In genomic region chr2:46002507-46002883, GRCh38 we compare ENCODE assay signal across 12 cellular contexts.
DNase-seq lines count a peak whose midpoint lies in the region; ATAC-seq, FAIRE-seq and TF ChIP-seq lines count a peak whose summit lies in the region.
"Had no signal": no experiment of that assay in that cellular context is flagged by ENCODE, and none has a peak within 500 bp of the region (broad histone marks: within the 10 kb centered on the region; RNA-seq: fewer than 3 reads in every experiment).

No MANE protein-coding gene starts in this region.

- H3K4me1 ChIP-seq in HepG2 (ENCODE audit: insufficient read depth, low read length) (peaks cover 42% of the 10 kb centered on the region), urinary bladder (ENCODE audit: insufficient read depth) (no peaks in the 10 kb centered on the region), tibial nerve (peaks cover 0 to 11% (median 0%) of the 10 kb centered on the region in 4 donors)

- H3K9me3 Mint-ChIP-seq in activated T-helper 2 cell treated with anti-CD3 and anti-CD28 coated beads, Interferon-gamma antibody, Interleukin-2, Interleukin-4, amounts not matched to agents 10 μg/mL and 5 μg/mL and 100 μg/mL, durations not matched to agents 14 hours and 24 hours and 36 hours, result no peaks in the 10 kb centered on the region
- H3K9me3 Mint-ChIP-seq: GM23338 had no signal

- FAIRE-seq in HepG2 (lab: Jason Lieb, UNC), result peak; percentile 84
- FAIRE-seq: small intestine had no signal

- H3K36me3 Mint-ChIP-seq in activated T-helper 2 cell treated with anti-CD3 and anti-CD28 coated beads, Interferon-gamma antibody, Interleukin-2, Interleukin-4, amounts not matched to agents 10 μg/mL and 5 μg/mL and 100 μg/mL, durations not matched to agents 14 hours and 24 hours and 36 hours (ENCODE audit: low read depth), result peaks cover 12% of the 10 kb centered on the region

- TF ChIP-seq RAD21 in HepG2 (CRISPR knock-in tag; IDR thresholded peaks at IDR 0.05), result no peak

- H3K27me3 Mint-ChIP-seq in activated T-helper 2 cell treated with anti-CD3 and anti-CD28 coated beads, Interferon-gamma antibody, Interleukin-2, Interleukin-4, amounts not matched to agents 10 μg/mL and 5 μg/mL and 100 μg/mL, durations not matched to agents 14 hours and 24 hours and 36 hours (ENCODE audit: low read depth), result peaks cover 14% of the 10 kb centered on the region

- no peak overlapping the region for H3K9ac ChIP-seq in HepG2 (ENCODE audit: insufficient read depth, low read depth, low read length)

- no peak for TF ChIP-seq CTCF in HepG2 (CRISPR knock-in tag; IDR thresholded peaks at IDR 0.05)
- TF ChIP-seq CTCF in tibial nerve (IDR thresholded peaks at IDR 0.05), result no peak

- H3K4me2 ChIP-seq in HepG2 (ENCODE audit: low read depth, low read length), result peak overlapping the region; percentile 13; the same call in 1 of the 2 replicates
- H3K4me2 ChIP-seq: GM23338 had no signal

- POLR2A ChIA-PET in HepG2 (lab: Yijun Ruan, JAX), result interaction anchor here (0.8 to 2.6 kb wide), 3 partner anchors 10 to 407 kb away, joined by 3 to 20 read pairs (median 3); no protein-coding TSS in a partner anchor

- peaks cover 3% of the 10 kb centered on the region for H3K4me1 Mint-ChIP-seq in activated T-helper 2 cell treated with anti-CD3 and anti-CD28 coated beads, Interferon-gamma antibody, Interleukin-2, Interleukin-4, amounts not matched to agents 10 μg/mL and 5 μg/mL and 100 μg/mL, durations not matched to agents 14 hours and 24 hours and 36 hours (ENCODE audit: low read depth)
- H3K4me1 Mint-ChIP-seq: GM23338 had no signal

- peak overlapping the region; percentile 36 for H3K27ac ChIP-seq in HepG2 (ENCODE audit: extremely low read length, insufficient read depth, low read length)
- peak overlapping the region; percentile 56 for H3K27ac ChIP-seq in urinary bladder (ENCODE audit: low read depth)
- peak overlapping the region in 1 of 4 donors; percentile 4 for H3K27ac ChIP-seq in tibial nerve
- H3K27ac ChIP-seq: WERI-Rb-1 had no signal

- DNase-seq in NCI-H345 (lab: John Stamatoyannopoulos, UW) (peak; percentile 28), NCI-H345 treated with DMSO at 0.1 percent for 48 hours (lab: John Stamatoyannopoulos, UW; ENCODE audit: unreplicated experiment) (no peak), dedifferentiated amniotic fluid mesenchymal stem cell (ENCODE audit: extremely low spot score) (peak; percentile 25), HepG2 (ENCODE audit: low spot score) (peak; percentile 88), tibial nerve (ENCODE audit: low spot score in 2 of 2) (no peak)
- no peak for DNase-seq in activated T-helper 2 cell treated with anti-CD3 and anti-CD28 coated beads, Interferon-gamma antibody, Interleukin-2, Interleukin-4, amounts not matched to agents 10 μg/mL and 5 μg/mL and 100 μg/mL, durations not matched to agents 14 hours and 24 hours and 36 hours (ENCODE audit: low spot score)
- DNase-seq: NCI-H2107, small intestine, WERI-Rb-1 had no signal

- H3K27ac Mint-ChIP-seq in activated T-helper 2 cell treated with anti-CD3 and anti-CD28 coated beads, Interferon-gamma antibody, Interleukin-2, Interleukin-4, amounts not matched to agents 10 μg/mL and 5 μg/mL and 100 μg/mL, durations not matched to agents 14 hours and 24 hours and 36 hours, result no peak overlapping the region
- H3K27ac Mint-ChIP-seq: GM23338 had no signal

- no peaks in the 10 kb centered on the region for H3K36me3 ChIP-seq in HepG2 (replicated peaks in 1 of 2; ENCODE audit: control insufficient read depth in 1 of 2, insufficient read depth in 2 of 2, low read length in 2 of 2)
- H3K36me3 ChIP-seq in urinary bladder (ENCODE audit: insufficient read depth), result no peaks in the 10 kb centered on the region
- H3K36me3 ChIP-seq in tibial nerve, result peaks cover 0 to 33% (median 0%) of the 10 kb centered on the region in 3 donors
- H3K36me3 ChIP-seq: WERI-Rb-1 had no signal

- in situ Hi-C loops in HepG2 (cut with HindIII; ENCODE audit: extremely low pct_ligation_motif_present, low pct_unique_long_range_greater_than_20kb), result no loop called here

- 0% methylated on average over 1 of the region's 1 CpG for WGBS in HepG2 (ENCODE audit: low lambda C conversion rate)
- 34% methylated on average over 1 of the region's 1 CpG for WGBS in urinary bladder
- 14 to 35% methylated on average over 1 of the region's 1 CpG for WGBS in tibial nerve, 2 donors

- CTCF ChIA-PET in HepG2 (lab: Yijun Ruan, JAX; ENCODE audit: low intra/inter-chr PET ratio, low total read pairs), result no interaction called here

- no peaks in the 10 kb centered on the region for H3K79me2 ChIP-seq in HepG2 (ENCODE audit: insufficient read depth, low read length)

- H3K4me3 ChIP-seq in HepG2 (replicated peaks in 1 of 3; ENCODE audit: insufficient read depth in 1 of 3, low read depth in 2 of 3, low read length in 3 of 3) (no peak overlapping the region), urinary bladder (ENCODE audit: low read depth, low read length) (no peak overlapping the region), tibial nerve (no peak overlapping the region)
- H3K4me3 ChIP-seq: GM23338 had no signal

- H2AFZ ChIP-seq in HepG2 (ENCODE audit: low read length), result no peak overlapping the region
- H2AFZ ChIP-seq: GM23338 had no signal

- TF ChIP-seq EP300 in HepG2 (IDR thresholded peaks at IDR 0.05; ENCODE audit: low read depth in 2 of 2, low read length in 2 of 2), result peak in 1 of 2 experiments; percentile 80; a peak in 2 of 4 replicates
- peak; percentile 50; the same call in 1 of the 2 replicates for TF ChIP-seq EP300 in HepG2 (CRISPR knock-in tag; IDR thresholded peaks at IDR 0.05; ENCODE audit: borderline replicate concordance)
- TF ChIP-seq EP300 in tibial nerve (IDR thresholded peaks at IDR 0.05), result no peak

- intact Hi-C loops in HepG2 (cut with micrococcal nuclease; ENCODE audit: unreplicated experiment), result loop anchor here (1.0 kb wide), 1 partner anchor 10 kb away; no protein-coding TSS in a partner anchor
- intact Hi-C loops in activated T-helper 2 cell treated with anti-CD3 and anti-CD28 coated beads, Interferon-gamma antibody, Interleukin-2, Interleukin-4, amounts not matched to agents 10 μg/mL and 5 μg/mL and 100 μg/mL, durations not matched to agents 14 hours and 24 hours and 36 hours (cut with micrococcal nuclease), result no loop called here

- H3K9me3 ChIP-seq in HepG2 (ENCODE audit: low read length) (no peaks in the 10 kb centered on the region), tibial nerve (no peaks in the 10 kb centered on the region)

- H4K20me1 ChIP-seq in HepG2 (ENCODE audit: insufficient read depth, low read length), result no peaks in the 10 kb centered on the region

- BruUV-seq in HepG2 (replicated peaks; lab: Mats Ljungman, UMichigan), result no TSS peak

- TF ChIP-seq POLR2A in HepG2 (IDR thresholded peaks at IDR 0.05; ENCODE audit: insufficient read depth in 1 of 2, low read depth in 2 of 2, low read length in 2 of 2), result no peak
- TF ChIP-seq POLR2A in tibial nerve (IDR thresholded peaks at IDR 0.05), result no peak

- ATAC-seq in HepG2 (peak; percentile 95), HG03442 (IDR thresholded peaks at IDR 0.05; ENCODE audit: unreplicated experiment) (no peak)
- ATAC-seq: GM23338 had no signal

- no peak overlapping the region for H3K4me3 Mint-ChIP-seq in activated T-helper 2 cell treated with anti-CD3 and anti-CD28 coated beads, Interferon-gamma antibody, Interleukin-2, Interleukin-4, amounts not matched to agents 10 μg/mL and 5 μg/mL and 100 μg/mL, durations not matched to agents 14 hours and 24 hours and 36 hours (ENCODE audit: low read depth)
- H3K4me3 Mint-ChIP-seq: GM23338 had no signal

- H3K27me3 ChIP-seq in HepG2 (ENCODE audit: control insufficient read depth in 1 of 2, insufficient read depth in 2 of 2, low read length in 2 of 2), result no peaks in the 10 kb centered on the region
- no peaks in the 10 kb centered on the region for H3K27me3 ChIP-seq in tibial nerve

TF ChIP-seq in HepG2, 621 proteins besides CTCF, POLR2A, EP300 and RAD21 (continues in another document):
- TF ChIP-seq ZNF710 (CRISPR knock-in tag; IDR thresholded peaks at IDR 0.05; ENCODE audit: borderline replicate concordance) (no peak), ZFP36 (IDR thresholded peaks at IDR 0.05; ENCODE audit: borderline replicate concordance, low read depth, low read length, partially characterized antibody) (no peak), LCORL (IDR thresholded peaks at IDR 0.05) (no peak), LCORL (CRISPR knock-in tag; IDR thresholded peaks at IDR 0.05) (0 out of 2 replicates have a peak, but pooled peaks have one; percentile 60), TRIM24 (CRISPR knock-in tag; IDR thresholded peaks at IDR 0.05) (no peak), ZNF644 (CRISPR knock-in tag; IDR thresholded peaks at IDR 0.05; ENCODE audit: low read depth) (peak; percentile 74), HBP1 (CRISPR knock-in tag; IDR thresholded peaks at IDR 0.05; ENCODE audit: low read depth) (0 out of 2 replicates have a peak, but pooled peaks have one; percentile 47), ZNF12 (CRISPR knock-in tag; IDR thresholded peaks at IDR 0.05) (peak; percentile 70; the same call in 1 of the 2 replicates), ZNF782 (CRISPR knock-in tag; IDR thresholded peaks at IDR 0.05; ENCODE audit: borderline replicate concordance) (no peak), ZNF629 (CRISPR knock-in tag; conservative IDR thresholded peaks at IDR 0.05) (0 out of 2 replicates have a peak, but pooled peaks have one; percentile 20)

Comparison
In these comparisons a context has a peak if more than half of its experiments do, and no peak if none do; other contexts are left out.
1. DNase-seq: peak in NCI-H345 (single experiment), dedifferentiated amniotic fluid mesenchymal stem cell (single experiment) and HepG2 (single experiment); none in NCI-H345 treated with DMSO at 0.1 percent for 48 hours (single experiment), activated T-helper 2 cell treated with anti-CD3 and anti-CD28 coated beads, Interferon-gamma antibody, Interleukin-2, Interleukin-4, amounts not matched to agents 10 μg/mL and 5 μg/mL and 100 μg/mL, durations not matched to agents 14 hours and 24 hours and 36 hours (single experiment) and tibial nerve (0 of 2).